1 cellular context compared by ENCODE assay signal in genomic region chr2:22991844-22992243, GRCh38.
TF ChIP-seq lines count a peak whose summit lies in the region.

No MANE protein-coding gene starts in this region.

TF ChIP-seq in neural cell, 6 proteins besides CTCF, POLR2A, EP300 and RAD21 (continued from another document):
- no peak for TF ChIP-seq MXI1 (conservative IDR thresholded peaks at IDR 0.05; ENCODE audit: poor library complexity, severe bottlenecking)
- no peak for TF ChIP-seq POLR2AphosphoS5 (IDR thresholded peaks at IDR 0.05)
- no peak for TF ChIP-seq SMC3 (conservative IDR thresholded peaks at IDR 0.05; ENCODE audit: poor library complexity)
TF ChIP-seq in neural cell: peak in this region for 0.
